In genomic region chr21:27872411-27872810, GRCh38 we compare ENCODE assay signal across 8 cellular contexts.
DNase-seq lines count a peak whose midpoint lies in the region; FAIRE-seq and TF ChIP-seq lines count a peak whose summit lies in the region.
"Not testable (repeated sequence)": the region's sequence is repeated elsewhere in the genome, so short reads cannot be mapped to it uniquely, and the experiment has no call there.

No MANE protein-coding gene starts in this region.

- H3K27me3 Mint-ChIP-seq in Calu3 (ENCODE audit: unreplicated experiment); HFFc6 (ENCODE audit: insufficient read depth): not testable (repeated sequence)

- H3K9me3 ChIP-seq in stomach: not testable (repeated sequence)

- H3K36me3 ChIP-seq in bronchial epithelial cell (ENCODE audit: control insufficient read depth, insufficient read depth, low read length); stomach: not testable (repeated sequence)

- not testable (repeated sequence) for H3K4me3 ChIP-seq in LNCaP clone FGC (ENCODE audit: low read depth, low read length); bronchial epithelial cell (ENCODE audit: low read depth, low read length); fibroblast of the aortic adventitia (ENCODE audit: low read depth, low read length); stomach

- FAIRE-seq in bronchial epithelial cell (lab: Jason Lieb, UNC): not testable (repeated sequence)

- not testable (repeated sequence) for H3K27ac Mint-ChIP-seq in Calu3 (ENCODE audit: unreplicated experiment); HFFc6

- WGBS in stomach, 5 donors: 13 to 47% (median 27%) methylated on average over 2 of the region's 2 CpGs

- not testable (repeated sequence) for H3K4me1 ChIP-seq in stomach

- TF ChIP-seq CTCF in Calu3 (IDR thresholded peaks at IDR 0.05; ENCODE audit: unreplicated experiment); HFFc6 (IDR thresholded peaks at IDR 0.05); LNCaP clone FGC (IDR thresholded peaks at IDR 0.05; ENCODE audit: control insufficient read depth, extremely low read depth, insufficient read depth); VCaP (conservative IDR thresholded peaks at IDR 0.05); bronchial epithelial cell (IDR thresholded peaks at IDR 0.05; ENCODE audit: insufficient read depth, low read length, severe bottlenecking); fibroblast of the aortic adventitia (IDR thresholded peaks at IDR 0.05; ENCODE audit: insufficient read depth, low read length); stomach (IDR thresholded peaks at IDR 0.05): not testable (repeated sequence)

- not testable (repeated sequence) for H3K9me3 Mint-ChIP-seq in Calu3 (ENCODE audit: low read depth, unreplicated experiment)
- peaks cover 24% of the 10 kb centered on the region for H3K9me3 Mint-ChIP-seq in HFFc6

- not testable (repeated sequence) for H3K27me3 ChIP-seq in bronchial epithelial cell (ENCODE audit: control insufficient read depth, insufficient read depth, low read length); stomach

- CTCF ChIA-PET in Calu3 (lab: Charles Lee): not testable (repeated sequence)

- H3K36me3 Mint-ChIP-seq in Calu3 (ENCODE audit: insufficient read depth, unreplicated experiment); HFFc6 (ENCODE audit: low read depth): not testable (repeated sequence)

- peak overlapping the region; percentile 68 for H3K27ac ChIP-seq in VCaP
- not testable (repeated sequence) for H3K27ac ChIP-seq in stomach

- not testable (repeated sequence) for TF ChIP-seq EP300 in stomach (IDR thresholded peaks at IDR 0.05)

- not testable (repeated sequence) for BruUV-seq in Calu3 (replicated peaks; lab: Mats Ljungman, UMichigan)

- intact Hi-C loops in Calu3 (cut with micrococcal nuclease; ENCODE audit: unreplicated experiment); stomach (cut with DNase I; ENCODE audit: low total_unique reads): not testable (repeated sequence)

- not testable (repeated sequence) for H3K4me3 Mint-ChIP-seq in Calu3 (ENCODE audit: low read depth, unreplicated experiment); HFFc6

- peak; percentile 1 for DNase-seq in Calu3
- DNase-seq in HFFc6: peak; percentile 5
- peak; percentile 77 for DNase-seq in LNCaP clone FGC (ENCODE audit: low read depth)
- DNase-seq in bronchial epithelial cell (ENCODE audit: low read depth): peak; percentile 88
- peak; percentile 37 for DNase-seq in fibroblast of the aortic adventitia (ENCODE audit: low read depth)
- DNase-seq in myocyte (ENCODE audit: low read depth): peak; percentile 61
- peak; percentile 38 for DNase-seq in stomach

- not testable (repeated sequence) for TF ChIP-seq POLR2A in stomach (IDR thresholded peaks at IDR 0.05)

- H3K4me1 Mint-ChIP-seq in Calu3 (ENCODE audit: low read depth, unreplicated experiment); HFFc6 (ENCODE audit: low read depth): not testable (repeated sequence)

Comparison
In these comparisons a context has a peak if more than half of its experiments do, and no peak if none do; other contexts are left out.
1. DNase-seq: peak in every context shown above with its lines; median percentile 88 in bronchial epithelial cell; 77 in LNCaP clone FGC; 61 in myocyte; 38 in stomach; 37 in fibroblast of the aortic adventitia; 5 in HFFc6; 1 in Calu3.